2 cellular contexts compared by ENCODE assay signal in the genomic region with DNA sequence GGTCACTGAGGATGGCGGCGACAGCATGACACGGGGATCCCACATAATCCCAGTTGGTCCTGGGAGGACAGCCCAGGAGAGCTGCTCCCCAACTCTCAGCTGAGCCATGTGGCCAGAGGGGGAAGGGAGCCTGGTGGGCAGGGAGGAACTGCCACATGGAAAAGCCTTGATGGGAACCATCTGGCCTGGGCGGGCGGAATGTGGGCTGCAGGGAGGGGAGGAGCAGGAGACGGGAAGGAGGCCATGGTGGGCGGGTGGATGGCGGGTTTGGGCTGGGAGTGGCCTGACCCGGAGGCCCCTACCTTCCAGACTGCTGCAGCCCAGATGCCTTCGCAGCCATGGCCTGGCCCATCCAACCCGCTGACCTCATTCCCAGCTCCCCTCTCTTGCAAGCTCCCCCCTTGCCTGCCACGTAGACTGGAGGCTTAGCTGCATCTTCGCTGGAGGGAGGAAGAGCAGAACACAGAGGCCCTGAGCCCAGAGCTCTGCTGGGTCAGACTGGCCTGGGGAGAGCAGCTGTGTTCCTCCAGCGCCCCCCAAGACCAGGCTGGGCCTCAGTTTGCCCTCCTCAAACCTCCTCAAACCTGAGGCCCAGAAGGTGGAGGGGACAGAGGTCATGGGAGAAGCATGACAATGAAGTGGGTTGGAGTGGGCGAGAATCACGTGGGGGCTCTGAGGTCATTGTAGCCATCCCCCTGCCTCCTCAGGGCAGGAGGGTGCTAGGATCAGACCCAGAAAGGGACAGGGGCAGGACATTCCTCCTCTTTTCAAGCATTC.
A peak's percentile ranks its signal among the peaks of the same experiment; 100 is the strongest.
TF ChIP-seq lines count a peak whose summit lies in the region.

No MANE protein-coding gene starts in this region.

TF ChIP-seq in IMR-90, 13 proteins besides CTCF, POLR2A, EP300 and RAD21:
- TF ChIP-seq MAZ (IDR thresholded peaks at IDR 0.05; ENCODE audit: borderline replicate concordance, low read depth, low read length) (peak; percentile 98), RCOR1 (IDR thresholded peaks at IDR 0.05; ENCODE audit: insufficient replicate concordance, low read length) (peak; percentile 40), NFE2L2 (IDR thresholded peaks at IDR 0.05; ENCODE audit: low read depth, low read length) (peak; percentile 16; the same call in 1 of the 2 replicates), SMC3 (IDR thresholded peaks at IDR 0.05; ENCODE audit: low read depth, low read length) (no peak; the same call in 1 of the 2 replicates), CHD1 (IDR thresholded peaks at IDR 0.05; ENCODE audit: low read depth, low read length) (no peak), MXI1 (IDR thresholded peaks at IDR 0.05; ENCODE audit: borderline replicate concordance, low read depth, low read length) (peak; percentile 88; the same call in 1 of the 2 replicates), BHLHE40 (IDR thresholded peaks at IDR 0.05; ENCODE audit: low read depth, low read length) (peak; percentile 5; the same call in 1 of the 2 replicates), RFX5 (IDR thresholded peaks at IDR 0.05; ENCODE audit: low read depth, low read length) (no peak), CEBPB (IDR thresholded peaks at IDR 0.05; ENCODE audit: low read depth, low read length) (peak; percentile 20; the same call in 1 of the 2 replicates), FOS (IDR thresholded peaks at IDR 0.05; ENCODE audit: low read depth, low read length) (peak; percentile 27; the same call in 1 of the 2 replicates)
- TF ChIP-seq, protein P1, sequence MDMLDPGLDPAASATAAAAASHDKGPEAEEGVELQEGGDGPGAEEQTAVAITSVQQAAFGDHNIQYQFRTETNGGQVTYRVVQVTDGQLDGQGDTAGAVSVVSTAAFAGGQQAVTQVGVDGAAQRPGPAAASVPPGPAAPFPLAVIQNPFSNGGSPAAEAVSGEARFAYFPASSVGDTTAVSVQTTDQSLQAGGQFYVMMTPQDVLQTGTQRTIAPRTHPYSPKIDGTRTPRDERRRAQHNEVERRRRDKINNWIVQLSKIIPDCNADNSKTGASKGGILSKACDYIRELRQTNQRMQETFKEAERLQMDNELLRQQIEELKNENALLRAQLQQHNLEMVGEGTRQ (IDR thresholded peaks at IDR 0.05; ENCODE audit: low read depth, low read length), result peak; percentile 84

TF ChIP-seq in H1, 55 proteins besides CTCF, POLR2A, EP300 and RAD21:
- TF ChIP-seq NANOG (IDR thresholded peaks at IDR 0.05; ENCODE audit: insufficient read depth, low read depth, low read length, poor library complexity, severe bottlenecking) (no peak), CTBP2 (IDR thresholded peaks at IDR 0.05; ENCODE audit: borderline replicate concordance, insufficient read depth, insufficient read length, low read length) (peak; percentile 18), TCF12 (IDR thresholded peaks at IDR 0.05; ENCODE audit: low read depth, low read length) (peak; percentile 91), MAFK (IDR thresholded peaks at IDR 0.05; ENCODE audit: low read depth, low read length) (no peak), SIN3A (conservative IDR thresholded peaks at IDR 0.05 in 1 of 2, IDR thresholded peaks at IDR 0.05 in 1 of 2; ENCODE audit: low read depth in 1 of 2, low read length in 2 of 2) (0 out of 4 replicates have a peak, but pooled peaks of 1 of the 2 experiments have one; percentile 33), SRF (IDR thresholded peaks at IDR 0.05; ENCODE audit: low read depth, low read length) (no peak), CREB1 (IDR thresholded peaks at IDR 0.05) (0 out of 2 replicates have a peak, but pooled peaks have one; percentile 32), TAF1 (IDR thresholded peaks at IDR 0.05; ENCODE audit: low read depth, low read length) (0 out of 2 replicates have a peak, but pooled peaks have one; percentile 25), KDM4A (IDR thresholded peaks at IDR 0.05; ENCODE audit: low read depth, low read length, severe bottlenecking) (peak; percentile 7), GABPA (IDR thresholded peaks at IDR 0.05; ENCODE audit: borderline replicate concordance, insufficient read depth, low read length) (no peak), TEAD4 (IDR thresholded peaks at IDR 0.05; ENCODE audit: low read depth, low read length) (peak; percentile 57; the same call in 1 of the 2 replicates), EZH2 (IDR thresholded peaks at IDR 0.05; ENCODE audit: low read depth, low read length, severe bottlenecking) (no peak), YY1 (IDR thresholded peaks at IDR 0.05; ENCODE audit: low read depth, low read length) (0 out of 2 replicates have a peak, but pooled peaks have one; percentile 26), BCL11A (IDR thresholded peaks at IDR 0.05; ENCODE audit: low read depth in 2 of 2, low read length in 2 of 2) (no peak), RFX5 (IDR thresholded peaks at IDR 0.05; ENCODE audit: borderline replicate concordance, low read depth, low read length) (no peak)
- TF ChIP-seq, protein P2, sequence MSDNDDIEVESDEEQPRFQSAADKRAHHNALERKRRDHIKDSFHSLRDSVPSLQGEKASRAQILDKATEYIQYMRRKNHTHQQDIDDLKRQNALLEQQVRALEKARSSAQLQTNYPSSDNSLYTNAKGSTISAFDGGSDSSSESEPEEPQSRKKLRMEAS (IDR thresholded peaks at IDR 0.05), result peak; percentile 91
- TF ChIP-seq, protein P3, sequence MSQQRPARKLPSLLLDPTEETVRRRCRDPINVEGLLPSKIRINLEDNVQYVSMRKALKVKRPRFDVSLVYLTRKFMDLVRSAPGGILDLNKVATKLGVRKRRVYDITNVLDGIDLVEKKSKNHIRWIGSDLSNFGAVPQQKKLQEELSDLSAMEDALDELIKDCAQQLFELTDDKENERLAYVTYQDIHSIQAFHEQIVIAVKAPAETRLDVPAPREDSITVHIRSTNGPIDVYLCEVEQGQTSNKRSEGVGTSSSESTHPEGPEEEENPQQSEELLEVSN (IDR thresholded peaks at IDR 0.05), result peak; percentile 62
